ENCODE assay signal across 1 cellular context in the genomic region with DNA sequence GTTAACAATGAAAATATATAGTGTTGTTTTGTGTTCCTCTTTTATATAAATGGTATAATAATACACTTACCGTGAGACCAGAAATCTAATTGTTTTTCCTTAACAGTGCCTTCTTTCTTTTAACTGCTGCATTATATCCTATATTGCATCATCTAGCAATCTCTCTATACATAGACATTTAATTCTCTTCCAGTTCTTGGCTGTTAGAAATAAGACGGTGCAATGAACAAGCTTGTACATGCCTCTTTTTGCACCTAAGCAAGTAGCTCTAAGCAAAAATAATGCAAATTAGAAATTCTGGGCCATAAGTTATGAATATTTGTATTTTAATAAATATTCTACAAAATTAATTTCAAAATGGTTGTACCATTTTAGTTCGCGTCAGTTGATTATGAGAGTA.
TF ChIP-seq lines count a peak whose summit lies in the region.

No MANE protein-coding gene starts in this region.

TF ChIP-seq in H1, 55 proteins besides CTCF, POLR2A, EP300 and RAD21:
- TF ChIP-seq SP1 (IDR thresholded peaks at IDR 0.05; ENCODE audit: low read depth, low read length) = no peak
- TF ChIP-seq, protein P1, sequence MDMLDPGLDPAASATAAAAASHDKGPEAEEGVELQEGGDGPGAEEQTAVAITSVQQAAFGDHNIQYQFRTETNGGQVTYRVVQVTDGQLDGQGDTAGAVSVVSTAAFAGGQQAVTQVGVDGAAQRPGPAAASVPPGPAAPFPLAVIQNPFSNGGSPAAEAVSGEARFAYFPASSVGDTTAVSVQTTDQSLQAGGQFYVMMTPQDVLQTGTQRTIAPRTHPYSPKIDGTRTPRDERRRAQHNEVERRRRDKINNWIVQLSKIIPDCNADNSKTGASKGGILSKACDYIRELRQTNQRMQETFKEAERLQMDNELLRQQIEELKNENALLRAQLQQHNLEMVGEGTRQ (IDR thresholded peaks at IDR 0.05; ENCODE audit: low read length) = no peak
- 0 out of 2 replicates have a peak, but pooled peaks have one; percentile 28 for TF ChIP-seq CEBPB (IDR thresholded peaks at IDR 0.05; ENCODE audit: low read depth, low read length)
